In the genomic region with DNA sequence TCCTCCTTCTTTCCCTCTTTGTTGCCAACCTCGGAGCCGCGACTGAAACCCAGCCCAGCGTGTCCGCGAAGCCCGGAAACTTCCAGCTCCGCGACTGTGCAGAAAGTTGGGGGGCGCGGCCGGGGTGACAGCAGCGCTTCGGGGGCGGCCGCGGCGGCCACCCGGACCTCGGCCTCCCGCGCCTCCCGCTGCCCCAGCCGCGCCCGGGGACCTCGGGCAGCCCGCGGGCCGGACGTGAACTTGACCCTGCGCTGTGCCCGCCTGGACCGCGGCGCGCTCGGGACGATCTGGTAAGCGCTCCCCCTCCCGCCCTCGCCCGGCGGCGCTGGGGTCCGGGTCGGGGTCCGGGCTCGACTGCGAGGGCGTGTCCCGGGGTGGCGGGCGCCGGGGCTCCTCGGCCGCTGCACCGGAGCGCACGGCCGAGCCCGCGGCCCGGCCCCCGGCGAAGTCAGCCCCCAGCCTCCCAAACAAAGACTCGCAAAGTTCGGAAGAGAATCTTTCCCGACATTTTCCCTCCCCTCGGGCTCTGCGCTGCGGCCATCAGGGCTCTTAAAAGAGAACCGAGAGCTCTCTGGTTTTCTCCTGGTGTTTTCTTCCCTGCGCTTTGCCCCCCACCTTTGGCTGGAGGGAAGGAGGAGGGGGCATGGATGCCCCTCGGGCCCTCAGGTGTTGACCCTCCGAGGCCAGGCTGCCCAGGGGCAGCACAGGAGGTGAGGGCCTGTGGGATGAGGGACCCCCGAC, we compare ENCODE assay signal across 8 cellular contexts.
DNase-seq lines count a peak whose midpoint lies in the region; ATAC-seq and TF ChIP-seq lines count a peak whose summit lies in the region.

No MANE protein-coding gene starts in this region.

- H3K4me3 ChIP-seq in heart right ventricle (peak overlapping the region; percentile 46 to 77 (median 64)), prostate gland (peak overlapping the region; percentile 64 to 95)

- DNase-seq in H9 (no peak), heart right ventricle (peak in 1 of 2 donors; percentile 66), prostate gland (ENCODE audit: low spot score) (no peak), NCI-H1930 (lab: John Stamatoyannopoulos, UW) (no peak)

- H3K9me3 Mint-ChIP-seq in H9 = no peaks in the 10 kb centered on the region
- H3K9me3 Mint-ChIP-seq in activated naive CD4-positive, alpha-beta T cell treated with anti-CD3 and anti-CD28 coated beads, Interleukin-2, amount 50 U/mL, for 24 hours = no peaks in the 10 kb centered on the region

- no peak overlapping the region for H2BK120ac ChIP-seq in H9 (ENCODE audit: low read depth, low read length, poor library complexity, severe bottlenecking)

- no peak overlapping the region for H2BK20ac ChIP-seq in H9 (ENCODE audit: low read depth, low read length, poor library complexity, severe bottlenecking)

- H3K56ac ChIP-seq in H9 (ENCODE audit: insufficient read length, low read depth, low read length) = no peak overlapping the region

- no peak overlapping the region for H3T11ph ChIP-seq in H9 (ENCODE audit: low read length)

- TF ChIP-seq CTCF in H9 (conservative IDR thresholded peaks at IDR 0.05) (no peak), heart right ventricle (IDR thresholded peaks at IDR 0.05) (no peak), prostate gland (IDR thresholded peaks at IDR 0.05) (no peak)

- no peaks in the 10 kb centered on the region for H3K79me1 ChIP-seq in H9 (ENCODE audit: insufficient read depth, low read depth, low read length, poor library complexity, severe bottlenecking)

- no peak overlapping the region for H4K8ac ChIP-seq in H9 (replicated peaks; ENCODE audit: insufficient read length, low read depth, low read length)

- no peak overlapping the region for H2BK5ac ChIP-seq in H9 (ENCODE audit: insufficient read length, low read length)

- peak overlapping the region; percentile 64 for H2BK12ac ChIP-seq in H9 (ENCODE audit: insufficient read length, low read depth, low read length)

- peak overlapping the region; percentile 82 for H3K14ac ChIP-seq in H9 (ENCODE audit: insufficient read depth, low read length)

- H3K18ac ChIP-seq in H9 (ENCODE audit: insufficient read length, low read depth, low read length) = no peak overlapping the region

- H3K4ac ChIP-seq in H9 (ENCODE audit: low read depth, low read length) = no peak overlapping the region

- intact Hi-C loops in heart right ventricle (cut with DNase I) (loop anchor here in 1 of 10 donors (5.0 kb wide), 1 partner anchor 48 kb away; no protein-coding TSS in a partner anchor), prostate gland (cut with DNase I) (no loop called here)

- H3K4me1 Mint-ChIP-seq in H9 = peaks cover 11 to 19% of the 10 kb centered on the region in 2 experiments
- peaks cover 31% of the 10 kb centered on the region for H3K4me1 Mint-ChIP-seq in activated naive CD4-positive, alpha-beta T cell treated with anti-CD3 and anti-CD28 coated beads, Interleukin-2, amount 50 U/mL, for 24 hours

- no peak overlapping the region for H2AK5ac ChIP-seq in H9 (ENCODE audit: insufficient read length, low read length)

- H3K23me2 ChIP-seq in H9 (ENCODE audit: insufficient read length, low read depth, low read length, poor library complexity, severe bottlenecking) = peaks cover 13% of the 10 kb centered on the region

- H4K20me1 ChIP-seq in H9 (ENCODE audit: control insufficient read depth, insufficient read depth, insufficient read length) = no peaks in the 10 kb centered on the region

- H3K36me3 ChIP-seq in heart right ventricle = peaks cover 0 to 9% (median 0%) of the 10 kb centered on the region in 9 donors
- H3K36me3 ChIP-seq in prostate gland = no peaks in the 10 kb centered on the region

- H3K27ac Mint-ChIP-seq in H9 = no peak overlapping the region
- H3K27ac Mint-ChIP-seq in activated naive CD4-positive, alpha-beta T cell treated with anti-CD3 and anti-CD28 coated beads, Interleukin-2, amount 50 U/mL, for 24 hours = peak overlapping the region; percentile 88

- H3K79me2 ChIP-seq in H9 (ENCODE audit: insufficient read depth, low read length) = no peaks in the 10 kb centered on the region

- peaks cover 3% of the 10 kb centered on the region; the same call in 1 of the 2 replicates for H3K27me3 ChIP-seq in H9 (ENCODE audit: insufficient read depth, low read length)
- no peaks in the 10 kb centered on the region for H3K27me3 ChIP-seq in heart right ventricle
- H3K27me3 ChIP-seq in prostate gland (replicated peaks; ENCODE audit: insufficient read depth) = no peaks in the 10 kb centered on the region

- H3K4me3 Mint-ChIP-seq in H9 = peak overlapping the region; percentile 57 to 75
- peak overlapping the region; percentile 85 for H3K4me3 Mint-ChIP-seq in activated naive CD4-positive, alpha-beta T cell treated with anti-CD3 and anti-CD28 coated beads, Interleukin-2, amount 50 U/mL, for 24 hours

- H3K4me2 ChIP-seq in H9 (ENCODE audit: insufficient read depth, insufficient read length, low read length) = peak overlapping the region; percentile 17

- no peaks in the 10 kb centered on the region for H3K36me3 Mint-ChIP-seq in H9 (ENCODE audit: insufficient read depth in 1 of 3, low read depth in 3 of 3)
- H3K36me3 Mint-ChIP-seq in activated naive CD4-positive, alpha-beta T cell treated with anti-CD3 and anti-CD28 coated beads, Interleukin-2, amount 50 U/mL, for 24 hours = no peaks in the 10 kb centered on the region

- H2BK15ac ChIP-seq in H9 (ENCODE audit: low read depth, low read length) = no peak overlapping the region

- no peak overlapping the region for H4K5ac ChIP-seq in H9 (ENCODE audit: insufficient read length, low read depth, low read length)

- H3K9me3 ChIP-seq in H9 (ENCODE audit: control insufficient read depth, low read depth, low read length) (no peaks in the 10 kb centered on the region), heart right ventricle (no peaks in the 10 kb centered on the region), prostate gland (no peaks in the 10 kb centered on the region)

- no peak overlapping the region for H3K9ac ChIP-seq in H9 (ENCODE audit: extremely low read depth, insufficient read length, low read length)

- H3K27ac ChIP-seq in H9 (ENCODE audit: insufficient read length, low read depth, low read length) (no peak overlapping the region), heart right ventricle (peak overlapping the region; percentile 91 to 100 (median 96)), prostate gland (peak overlapping the region; percentile 99 to 100)

- H3K4me1 ChIP-seq in H9 (ENCODE audit: insufficient read depth, low read length) (no peaks in the 10 kb centered on the region; the same call in 1 of the 2 replicates), heart right ventricle (peaks cover 16 to 90% (median 69%) of the 10 kb centered on the region in 9 donors), prostate gland (replicated peaks) (peaks cover 14% of the 10 kb centered on the region)

- no peak overlapping the region for H3K23ac ChIP-seq in H9 (ENCODE audit: insufficient read length, low read depth, low read length)

- peak; percentile 11 to 57 (median 33) for ATAC-seq in heart right ventricle
- no peak for ATAC-seq in GM18907 (IDR thresholded peaks at IDR 0.05; ENCODE audit: unreplicated experiment)
- no peak for ATAC-seq in HG02759 (IDR thresholded peaks at IDR 0.05; ENCODE audit: unreplicated experiment)
- ATAC-seq in HG02884 (IDR thresholded peaks at IDR 0.05; ENCODE audit: unreplicated experiment) = no peak

- peaks cover 40% of the 10 kb centered on the region for H3K27me3 Mint-ChIP-seq in H9 (ENCODE audit: low read depth)
- no peaks in the 10 kb centered on the region for H3K27me3 Mint-ChIP-seq in activated naive CD4-positive, alpha-beta T cell treated with anti-CD3 and anti-CD28 coated beads, Interleukin-2, amount 50 U/mL, for 24 hours

- WGBS in H9 (ENCODE audit: extremely low coverage, insufficient read length, low lambda C conversion rate) = no CpG with 5 or more reads among the region's 77 CpGs
- 2 to 3% methylated on average over 60 to 77 of the region's 77 CpGs for WGBS in heart right ventricle, 2 donors
- WGBS in prostate gland = under 1% methylated on average over 52 of the region's 77 CpGs

- no peak overlapping the region for H2AFZ ChIP-seq in H9 (ENCODE audit: low read length)

- no peak for TF ChIP-seq POLR2A in prostate gland (IDR thresholded peaks at IDR 0.05)

- H4K91ac ChIP-seq in H9 (ENCODE audit: insufficient read length, low read depth, low read length) = no peak overlapping the region

Comparison
In these comparisons a context has a peak if more than half of its experiments do, and no peak if none do; other contexts are left out.
1. ATAC-seq: peak in heart right ventricle (8 of 8); none in GM18907 (single experiment), HG02759 (single experiment) and HG02884 (single experiment).